1 cellular context compared by ENCODE assay signal in the genomic region with DNA sequence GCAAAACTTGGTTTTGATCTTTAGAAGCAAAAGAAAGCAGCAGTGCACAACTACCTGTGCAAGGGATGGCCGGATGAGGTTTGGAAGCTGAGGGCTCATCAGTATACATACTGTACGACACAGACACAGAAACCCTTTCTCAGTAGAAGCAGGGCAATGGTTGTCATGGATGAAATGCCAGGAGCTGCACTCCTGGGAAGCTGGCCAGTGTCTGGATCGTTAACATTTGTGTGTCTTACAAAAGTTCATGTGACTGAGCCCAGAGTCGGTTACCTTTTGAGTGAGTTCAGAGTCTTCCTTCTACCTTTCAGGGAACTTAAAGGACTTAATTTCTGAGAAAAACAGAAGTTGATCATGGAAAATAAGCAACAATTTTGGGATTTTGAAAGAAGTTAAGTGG.
TF ChIP-seq lines count a peak whose summit lies in the region.

No MANE protein-coding gene starts in this region.

TF ChIP-seq in SK-N-SH, 30 proteins besides CTCF, POLR2A, EP300 and RAD21 (continued from another document):
- TF ChIP-seq, protein P1, sequence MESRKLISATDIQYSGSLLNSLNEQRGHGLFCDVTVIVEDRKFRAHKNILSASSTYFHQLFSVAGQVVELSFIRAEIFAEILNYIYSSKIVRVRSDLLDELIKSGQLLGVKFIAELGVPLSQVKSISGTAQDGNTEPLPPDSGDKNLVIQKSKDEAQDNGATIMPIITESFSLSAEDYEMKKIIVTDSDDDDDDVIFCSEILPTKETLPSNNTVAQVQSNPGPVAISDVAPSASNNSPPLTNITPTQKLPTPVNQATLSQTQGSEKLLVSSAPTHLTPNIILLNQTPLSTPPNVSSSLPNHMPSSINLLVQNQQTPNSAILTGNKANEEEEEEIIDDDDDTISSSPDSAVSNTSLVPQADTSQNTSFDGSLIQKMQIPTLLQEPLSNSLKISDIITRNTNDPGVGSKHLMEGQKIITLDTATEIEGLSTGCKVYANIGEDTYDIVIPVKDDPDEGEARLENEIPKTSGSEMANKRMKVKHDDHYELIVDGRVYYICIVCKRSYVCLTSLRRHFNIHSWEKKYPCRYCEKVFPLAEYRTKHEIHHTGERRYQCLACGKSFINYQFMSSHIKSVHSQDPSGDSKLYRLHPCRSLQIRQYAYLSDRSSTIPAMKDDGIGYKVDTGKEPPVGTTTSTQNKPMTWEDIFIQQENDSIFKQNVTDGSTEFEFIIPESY (IDR thresholded peaks at IDR 0.05; ENCODE audit: borderline replicate concordance, low read depth) = no peak
- TF ChIP-seq RFX5 (IDR thresholded peaks at IDR 0.05; ENCODE audit: low read length) = no peak
TF ChIP-seq in SK-N-SH: peak in this region for 0.
